In genomic region chr3:48435774-48436476, GRCh38 we compare ENCODE assay signal across 1 cellular context.
TF ChIP-seq lines count a peak whose summit lies in the region.

No MANE protein-coding gene starts in this region.

TF ChIP-seq in HepG2, 621 proteins besides CTCF, POLR2A, EP300 and RAD21 (continued from another document and continues in another):
- TF ChIP-seq SMAD3 (CRISPR knock-in tag; IDR thresholded peaks at IDR 0.05) (peak; percentile 78; the same call in 1 of the 2 replicates), ZNF598 (CRISPR knock-in tag; IDR thresholded peaks at IDR 0.05; ENCODE audit: borderline replicate concordance) (peak; percentile 73; the same call in 1 of the 2 replicates), MXD1 (CRISPR knock-in tag; IDR thresholded peaks at IDR 0.05) (no peak), ZNF101 (CRISPR knock-in tag; IDR thresholded peaks at IDR 0.05; ENCODE audit: borderline replicate concordance, low read depth) (0 out of 2 replicates have a peak, but pooled peaks have one; percentile 26), UBTF (CRISPR knock-in tag; IDR thresholded peaks at IDR 0.05) (0 out of 2 replicates have a peak, but pooled peaks have one; percentile 27), XBP1 (CRISPR knock-in tag; IDR thresholded peaks at IDR 0.05) (no peak), JUND (CRISPR knock-in tag; IDR thresholded peaks at IDR 0.05) (no peak), ZBTB25 (CRISPR knock-in tag; IDR thresholded peaks at IDR 0.05) (peak; percentile 86), ZBTB7B (CRISPR knock-in tag; IDR thresholded peaks at IDR 0.05) (peak; percentile 65; the same call in 1 of the 2 replicates), CREB1 (IDR thresholded peaks at IDR 0.05) (no peak), CREB1 (CRISPR knock-in tag; IDR thresholded peaks at IDR 0.05) (no peak; the same call in 1 of the 2 replicates), ZBTB38 (CRISPR knock-in tag; IDR thresholded peaks at IDR 0.05) (peak; percentile 81), DRAP1 (CRISPR knock-in tag; IDR thresholded peaks at IDR 0.05) (peak; percentile 57; the same call in 1 of the 2 replicates), ESRRA (CRISPR knock-in tag; IDR thresholded peaks at IDR 0.05; ENCODE audit: low read depth) (peak; percentile 32; the same call in 1 of the 2 replicates), ZNF572 (CRISPR knock-in tag; IDR thresholded peaks at IDR 0.05) (peak; percentile 57; the same call in 1 of the 2 replicates), HNRNPL (IDR thresholded peaks at IDR 0.05; ENCODE audit: low read depth, low read length) (no peak), FIP1L1 (IDR thresholded peaks at IDR 0.05; ENCODE audit: borderline replicate concordance, insufficient read depth, low read depth, low read length) (no peak), HNRNPK (IDR thresholded peaks at IDR 0.05; ENCODE audit: low read depth, low read length, poor library complexity, severe bottlenecking) (no peak), ATF1 (CRISPR knock-in tag; IDR thresholded peaks at IDR 0.05) (no peak), ZNF704 (CRISPR knock-in tag; IDR thresholded peaks at IDR 0.05; ENCODE audit: borderline replicate concordance) (0 out of 2 replicates have a peak, but pooled peaks have one; percentile 30), NCOA2 (CRISPR knock-in tag; IDR thresholded peaks at IDR 0.05) (no peak), PATZ1 (CRISPR knock-in tag; IDR thresholded peaks at IDR 0.05) (peak; percentile 51), ETV5 (CRISPR knock-in tag; IDR thresholded peaks at IDR 0.05; ENCODE audit: borderline replicate concordance) (no peak), KAT7 (CRISPR knock-in tag; IDR thresholded peaks at IDR 0.05; ENCODE audit: borderline replicate concordance) (0 out of 2 replicates have a peak, but pooled peaks have one; percentile 70), STAT5B (CRISPR knock-in tag; IDR thresholded peaks at IDR 0.05) (no peak), ZNF44 (CRISPR knock-in tag; IDR thresholded peaks at IDR 0.05) (no peak), CENPBD1 (CRISPR knock-in tag; IDR thresholded peaks at IDR 0.05; ENCODE audit: borderline replicate concordance, low read depth) (no peak), RFXANK (CRISPR knock-in tag; IDR thresholded peaks at IDR 0.05) (no peak), EED (CRISPR knock-in tag; IDR thresholded peaks at IDR 0.05) (no peak), ZNF121 (CRISPR knock-in tag; IDR thresholded peaks at IDR 0.05) (peak; percentile 64; the same call in 1 of the 2 replicates), TMF1 (CRISPR knock-in tag; IDR thresholded peaks at IDR 0.05; ENCODE audit: low read depth) (no peak), HOXA5 (CRISPR knock-in tag; IDR thresholded peaks at IDR 0.05) (peak; percentile 49; the same call in 1 of the 2 replicates), HMGXB4 (CRISPR knock-in tag; IDR thresholded peaks at IDR 0.05; ENCODE audit: borderline replicate concordance in 1 of 2, low read depth in 1 of 2) (peak; percentile 86 to 92), HNF4A (CRISPR knock-in tag; IDR thresholded peaks at IDR 0.05) (peak; percentile 19; the same call in 1 of the 2 replicates), TFDP2 (CRISPR knock-in tag; IDR thresholded peaks at IDR 0.05) (no peak), PHF21A (CRISPR knock-in tag; IDR thresholded peaks at IDR 0.05) (no peak), HINFP (CRISPR knock-in tag; IDR thresholded peaks at IDR 0.05; ENCODE audit: low read depth) (0 out of 2 replicates have a peak, but pooled peaks have one; percentile 30), HMG20B (CRISPR knock-in tag; conservative IDR thresholded peaks at IDR 0.05) (peak; percentile 67; the same call in 1 of the 2 replicates), ERF (CRISPR knock-in tag; IDR thresholded peaks at IDR 0.05) (peak; percentile 60; the same call in 1 of the 2 replicates), FOXK2 (IDR thresholded peaks at IDR 0.05) (no peak), JUNB (CRISPR knock-in tag; IDR thresholded peaks at IDR 0.05; ENCODE audit: borderline replicate concordance) (no peak), NONO (IDR thresholded peaks at IDR 0.05) (no peak), NONO (CRISPR knock-in tag; conservative IDR thresholded peaks at IDR 0.05) (peak; percentile 67; the same call in 1 of the 2 replicates), KLF16 (CRISPR knock-in tag; IDR thresholded peaks at IDR 0.05) (peak in 1 of 2 experiments; percentile 81; a peak in 2 of 4 replicates), GATA4 (IDR thresholded peaks at IDR 0.05; ENCODE audit: borderline replicate concordance, low read depth) (no peak), ASH2L (IDR thresholded peaks at IDR 0.05; ENCODE audit: insufficient read length, low read depth, low read length) (peak; percentile 61), ZNF446 (CRISPR knock-in tag; IDR thresholded peaks at IDR 0.05) (no peak), STAG1 (CRISPR knock-in tag; IDR thresholded peaks at IDR 0.05) (peak; percentile 96), SP2 (CRISPR knock-in tag; IDR thresholded peaks at IDR 0.05) (no peak), MIER3 (CRISPR knock-in tag; IDR thresholded peaks at IDR 0.05; ENCODE audit: borderline replicate concordance) (0 out of 2 replicates have a peak, but pooled peaks have one; percentile 43), ZBTB33 (CRISPR knock-in tag; IDR thresholded peaks at IDR 0.05) (peak; percentile 73), POGZ (CRISPR knock-in tag; IDR thresholded peaks at IDR 0.05) (0 out of 2 replicates have a peak, but pooled peaks have one; percentile 51), SMC3 (IDR thresholded peaks at IDR 0.05; ENCODE audit: low read length) (peak; percentile 100), MED1 (CRISPR knock-in tag; IDR thresholded peaks at IDR 0.05) (peak; percentile 54; the same call in 1 of the 2 replicates), ZNF891 (CRISPR knock-in tag; IDR thresholded peaks at IDR 0.05) (no peak), LCORL (IDR thresholded peaks at IDR 0.05) (no peak), LCORL (CRISPR knock-in tag; IDR thresholded peaks at IDR 0.05) (peak; percentile 60; the same call in 1 of the 2 replicates), NR2C2 (CRISPR knock-in tag; IDR thresholded peaks at IDR 0.05; ENCODE audit: borderline replicate concordance) (peak; percentile 46; the same call in 1 of the 2 replicates), ELF3 (CRISPR knock-in tag; IDR thresholded peaks at IDR 0.05) (peak; percentile 63), ZFAT (CRISPR knock-in tag; conservative IDR thresholded peaks at IDR 0.05) (no peak), DR1 (CRISPR knock-in tag; IDR thresholded peaks at IDR 0.05) (no peak)
